Comparison of ENCODE assay signal across 8 cellular contexts in genomic region chr1:2227341-2228156, GRCh38. TPM values are rescaled to one million over a fixed set of nuclear protein-coding genes. Genes with fewer than 3 reads are reported as not detected.
DNase-seq lines count a peak whose midpoint lies in the region; ATAC-seq and TF ChIP-seq lines count a peak whose summit lies in the region.

No MANE protein-coding gene starts in this region.

- H3K4me1 Mint-ChIP-seq in activated CD4-positive, alpha-beta T cell treated with anti-CD3 and anti-CD28 coated beads, Interleukin-2, amount 10 ng/mL, durations not matched to agents 24 days and 14 days = peaks cover 24% of the 10 kb centered on the region

- DNase-seq in NCI-H524 (lab: John Stamatoyannopoulos, UW) (peak; percentile 86 to 91), colonic mucosa (peak; percentile 93), left kidney (ENCODE audit: low read depth, low spot score) (peak; percentile 99)
- DNase-seq in activated CD4-positive, alpha-beta T cell treated with anti-CD3 and anti-CD28 coated beads, Interleukin-2, amount 10 ng/mL, durations not matched to agents 24 days and 14 days = peak; percentile 99
- peak; percentile 88 to 93 for DNase-seq in stimulated activated CD4-positive, alpha-beta T cell treated with anti-CD3 and anti-CD28 coated beads, Interleukin-1b, Interleukin-23, amount 100 ng/mL, for 4 hours (ENCODE audit: low read depth in 2 of 2)

- H3K27me3 ChIP-seq in BLaER1 treated with 17β-estradiol and CSF1 and Interleukin-3, amounts not matched to agents 10 nM and 100 nM = peaks cover 0 to 36% (median 31%) of the 10 kb centered on the region in 11 experiments; a peak in 17 of 22 replicates
- no peaks in the 10 kb centered on the region for H3K27me3 ChIP-seq in colonic mucosa

- H3K36me3 ChIP-seq in BLaER1 treated with 17β-estradiol and CSF1 and Interleukin-3, amounts not matched to agents 10 nM and 100 nM = peaks cover 0 to 35% (median 18%) of the 10 kb centered on the region in 11 experiments; a peak in 10 of 22 replicates
- H3K36me3 ChIP-seq in colonic mucosa = no peaks in the 10 kb centered on the region

- peak overlapping the region; percentile 51 to 98 (median 88) for H3K4me3 ChIP-seq in BLaER1 treated with 17β-estradiol and CSF1 and Interleukin-3, amounts not matched to agents 10 nM and 100 nM
- H3K4me3 ChIP-seq in colonic mucosa = peak overlapping the region; percentile 56

- peaks cover 39 to 49% (median 40%) of the 10 kb centered on the region in 11 experiments for H4K20me1 ChIP-seq in BLaER1 treated with 17β-estradiol and CSF1 and Interleukin-3, amounts not matched to agents 10 nM and 100 nM

- H3K4me1 ChIP-seq in BLaER1 treated with 17β-estradiol and CSF1 and Interleukin-3, amounts not matched to agents 10 nM and 100 nM = peaks cover 46 to 78% (median 66%) of the 10 kb centered on the region in 10 experiments
- peaks cover 19% of the 10 kb centered on the region for H3K4me1 ChIP-seq in colonic mucosa

- H3K27me3 Mint-ChIP-seq in activated CD4-positive, alpha-beta T cell treated with anti-CD3 and anti-CD28 coated beads, Interleukin-2, amount 10 ng/mL, durations not matched to agents 24 days and 14 days = peaks cover 9% of the 10 kb centered on the region

- H3K27ac ChIP-seq in BLaER1 treated with 17β-estradiol and CSF1 and Interleukin-3, amounts not matched to agents 10 nM and 100 nM = peak overlapping the region; percentile 76 to 98 (median 93)
- H3K27ac ChIP-seq in colonic mucosa = peak overlapping the region; percentile 89

- peak overlapping the region; percentile 71 for H3K27ac Mint-ChIP-seq in activated CD4-positive, alpha-beta T cell treated with anti-CD3 and anti-CD28 coated beads, Interleukin-2, amount 10 ng/mL, durations not matched to agents 24 days and 14 days

- peak overlapping the region; percentile 62 for H3K4me3 Mint-ChIP-seq in activated CD4-positive, alpha-beta T cell treated with anti-CD3 and anti-CD28 coated beads, Interleukin-2, amount 10 ng/mL, durations not matched to agents 24 days and 14 days

- H3K9ac ChIP-seq in BLaER1 treated with 17β-estradiol and CSF1 and Interleukin-3, amounts not matched to agents 10 nM and 100 nM = peak overlapping the region; percentile 78 to 99 (median 87)
- peak overlapping the region; percentile 66 to 100 for H3K9ac ChIP-seq in colonic mucosa (ENCODE audit: low read depth in 2 of 2, low read length in 2 of 2)

- ATAC-seq in GM19324 (IDR thresholded peaks at IDR 0.05; ENCODE audit: low FRiP score, unreplicated experiment) (peak; percentile 90), HG03457 (IDR thresholded peaks at IDR 0.05; ENCODE audit: unreplicated experiment) (peak; percentile 74)

- H3K36me3 Mint-ChIP-seq in activated CD4-positive, alpha-beta T cell treated with anti-CD3 and anti-CD28 coated beads, Interleukin-2, amount 10 ng/mL, durations not matched to agents 24 days and 14 days (ENCODE audit: low read depth) = peaks cover 23% of the 10 kb centered on the region

- no peaks in the 10 kb centered on the region for H3K9me3 ChIP-seq in BLaER1 treated with 17β-estradiol and CSF1 and Interleukin-3, amounts not matched to agents 10 nM and 100 nM (replicated peaks in 1 of 11)
- H3K9me3 ChIP-seq in colonic mucosa = no peaks in the 10 kb centered on the region

- H3K9me3 Mint-ChIP-seq in activated CD4-positive, alpha-beta T cell treated with anti-CD3 and anti-CD28 coated beads, Interleukin-2, amount 10 ng/mL, durations not matched to agents 24 days and 14 days = no peaks in the 10 kb centered on the region

- peak overlapping the region; percentile 87 to 99 (median 97) for H3K4me2 ChIP-seq in BLaER1 treated with 17β-estradiol and CSF1 and Interleukin-3, amounts not matched to agents 10 nM and 100 nM

- intact Hi-C loops in activated CD4-positive, alpha-beta T cell treated with anti-CD3 and anti-CD28 coated beads, Interleukin-2, amount 10 ng/mL, durations not matched to agents 24 days and 14 days (cut with micrococcal nuclease) = loop anchor here (2.0 kb wide), 1 partner anchor 23 kb away; no protein-coding TSS in a partner anchor
- intact Hi-C loops in colonic mucosa (cut with DNase I) = no loop called here

- TF ChIP-seq CTCF in colonic mucosa (IDR thresholded peaks at IDR 0.05) = no peak

RNA-seq across cellular contexts. Expression of gene SKI, which starts 0.6 kb away (rescaled TPM):
- 40.7 and 41.1 TPM in 2 replicates for total RNA-seq in activated CD4-positive, alpha-beta T cell treated with anti-CD3 and anti-CD28 coated beads, Interleukin-2, amount 10 ng/mL, durations not matched to agents 24 days and 14 days
- total RNA-seq in colonic mucosa = 10 to 100 TPM; 31.0 to 36.1 TPM

RNA-seq across cellular contexts. Expression of gene FAAP20, which starts 33.0 kb away (rescaled TPM):
- total RNA-seq in activated CD4-positive, alpha-beta T cell treated with anti-CD3 and anti-CD28 coated beads, Interleukin-2, amount 10 ng/mL, durations not matched to agents 24 days and 14 days = 55.8 and 60.3 TPM in 2 replicates
- 10 to 100 TPM; 29.9 to 53.7 TPM for total RNA-seq in colonic mucosa

Comparison
In these comparisons a context has a peak if more than half of its experiments do, and no peak if none do; other contexts are left out.
1. Peak in every context shown above with its lines: DNase-seq, ATAC-seq, H3K4me3 ChIP-seq and H3K27ac ChIP-seq.